ENCODE assay signal across 20 cellular contexts in the genomic region with DNA sequence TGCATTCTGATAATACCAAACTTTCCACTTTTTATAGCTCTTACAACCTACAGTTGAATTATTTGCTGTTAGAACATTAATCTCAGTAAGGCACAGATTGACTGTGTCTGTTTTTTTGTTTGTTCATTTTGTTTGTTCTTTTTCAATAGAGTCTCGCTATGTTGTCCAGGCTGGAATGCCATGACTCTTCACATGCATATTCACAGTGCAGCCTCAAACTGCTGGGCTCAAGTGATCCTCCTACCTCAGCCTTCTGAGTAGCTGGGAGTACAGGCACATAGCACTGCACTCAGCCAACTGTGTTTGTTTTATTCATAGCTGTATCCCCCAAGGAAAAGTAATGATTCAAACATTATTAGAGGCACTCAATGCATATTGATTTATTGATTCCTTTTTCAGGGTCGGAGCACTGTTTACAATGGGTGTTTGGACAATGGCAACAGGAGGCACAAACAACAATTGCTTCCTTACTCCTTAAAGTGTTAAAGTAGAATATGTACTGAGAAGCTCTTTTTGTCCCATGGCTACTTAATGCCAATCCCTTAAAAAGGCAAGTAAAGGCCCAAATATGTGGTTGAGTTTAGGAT.
"Had no signal": no experiment of that assay in that cellular context is flagged by ENCODE, and none has a peak within 500 bp of the region (broad histone marks: within the 10 kb centered on the region; RNA-seq: fewer than 3 reads in every experiment).

No MANE protein-coding gene starts in this region.

- H3K27me3 ChIP-seq: dorsolateral prefrontal cortex, left lung, spleen, tibial nerve, upper lobe of left lung had no signal

- H3K27ac ChIP-seq: dorsolateral prefrontal cortex, left lung, psoas muscle, skin epidermis, spleen, thoracic aorta, tibial nerve, upper lobe of left lung had no signal

- H3K27ac Mint-ChIP-seq: naive thymus-derived CD4-positive, alpha-beta T cell; nephron; stimulated activated memory B cell treated with anti-CD40 and anti-IgM and Interleukin-4, amounts not matched to agents 10 μg/mL and 1 μg/mL and 100 μg/mL, for 72 hours; stimulated activated naive CD8-positive, alpha-beta T cell treated with anti-CD3 and anti-CD28 coated beads, Interleukin-15, Interleukin-2, amounts not matched to agents 100 ng/mL and 50 ng/mL, for 24 hours had no signal

- H3K9me3 Mint-ChIP-seq: naive thymus-derived CD4-positive, alpha-beta T cell; nephron; stimulated activated memory B cell treated with anti-CD40 and anti-IgM and Interleukin-4, amounts not matched to agents 10 μg/mL and 1 μg/mL and 100 μg/mL, for 72 hours; stimulated activated naive CD8-positive, alpha-beta T cell treated with anti-CD3 and anti-CD28 coated beads, Interleukin-15, Interleukin-2, amounts not matched to agents 100 ng/mL and 50 ng/mL, for 24 hours had no signal

- H3K4me3 ChIP-seq: dorsolateral prefrontal cortex, left lung, psoas muscle, skin epidermis, spleen, thoracic aorta, tibial nerve, upper lobe of left lung had no signal

- H3K9me3 ChIP-seq: left lung, psoas muscle, spleen, thoracic aorta, tibial nerve, upper lobe of left lung had no signal

- H3K27me3 Mint-ChIP-seq: naive thymus-derived CD4-positive, alpha-beta T cell; stimulated activated memory B cell treated with anti-CD40 and anti-IgM and Interleukin-4, amounts not matched to agents 10 μg/mL and 1 μg/mL and 100 μg/mL, for 72 hours; stimulated activated naive CD8-positive, alpha-beta T cell treated with anti-CD3 and anti-CD28 coated beads, Interleukin-15, Interleukin-2, amounts not matched to agents 100 ng/mL and 50 ng/mL, for 24 hours had no signal

- H3K4me3 Mint-ChIP-seq: naive thymus-derived CD4-positive, alpha-beta T cell; nephron; stimulated activated memory B cell treated with anti-CD40 and anti-IgM and Interleukin-4, amounts not matched to agents 10 μg/mL and 1 μg/mL and 100 μg/mL, for 72 hours; stimulated activated naive CD8-positive, alpha-beta T cell treated with anti-CD3 and anti-CD28 coated beads, Interleukin-15, Interleukin-2, amounts not matched to agents 100 ng/mL and 50 ng/mL, for 24 hours had no signal

- H3K4me1 Mint-ChIP-seq: naive thymus-derived CD4-positive, alpha-beta T cell; nephron; stimulated activated memory B cell treated with anti-CD40 and anti-IgM and Interleukin-4, amounts not matched to agents 10 μg/mL and 1 μg/mL and 100 μg/mL, for 72 hours had no signal

- DNase-seq: dorsolateral prefrontal cortex; effector CD4-positive, alpha-beta T cell; head of caudate nucleus; left cardiac atrium; left lung; mesendoderm; midbrain; naive thymus-derived CD4-positive, alpha-beta T cell; nucleus accumbens; psoas muscle; right cardiac atrium; spleen; stimulated activated CD4-positive, alpha-beta T cell treated with anti-CD3 and anti-CD28 coated beads, Interleukin-4, amount 100 ng/mL, for 4 hours; upper lobe of left lung had no signal

- H3K4me1 ChIP-seq: left lung, psoas muscle, spleen, tibial nerve, upper lobe of left lung had no signal

- ATAC-seq: left cardiac atrium; left lung; naive thymus-derived CD4-positive, alpha-beta T cell; psoas muscle; right cardiac atrium; stimulated activated memory B cell treated with anti-CD40 and anti-IgM and Interleukin-4, amounts not matched to agents 10 μg/mL and 1 μg/mL and 100 μg/mL, for 72 hours had no signal
